Comparison of ENCODE assay signal across 13 cellular contexts in the genomic region with DNA sequence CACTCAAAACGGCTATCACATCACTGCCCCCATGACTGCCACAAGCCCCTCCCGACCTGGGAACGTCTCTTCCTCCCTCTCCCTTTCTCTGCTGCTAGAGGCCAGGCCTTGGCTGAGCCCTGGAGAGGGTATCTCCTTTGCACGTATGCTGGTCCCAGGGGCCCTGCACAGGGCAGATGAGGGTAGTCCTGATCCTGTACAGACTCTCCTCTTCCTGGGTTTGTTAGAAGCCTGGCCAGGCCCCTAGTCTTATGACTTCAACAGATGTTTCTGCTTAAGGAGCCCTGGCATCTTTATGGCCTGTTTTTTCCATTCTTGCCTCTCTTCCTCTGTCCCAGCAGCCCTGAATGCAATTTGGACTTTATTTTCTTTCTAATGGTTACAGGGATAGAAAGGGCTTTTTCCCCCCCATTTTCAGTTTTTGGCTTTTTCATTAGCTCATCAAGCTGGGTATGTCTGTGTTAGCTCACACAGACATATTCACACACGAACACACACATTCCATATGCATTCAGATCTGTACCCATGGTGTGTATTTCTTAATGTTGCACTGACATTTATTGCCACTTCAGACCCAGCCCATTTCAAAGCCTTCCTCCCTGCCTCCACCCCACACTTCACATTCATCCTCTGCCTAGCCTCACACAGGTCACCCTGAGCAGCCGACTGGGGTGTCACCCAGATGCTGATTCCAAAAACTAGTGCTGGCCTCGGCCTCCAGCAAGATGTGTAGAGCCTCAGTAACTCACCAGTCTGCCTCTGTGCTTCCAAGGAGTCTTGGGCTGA.
DNase-seq lines count a peak whose midpoint lies in the region; ATAC-seq, FAIRE-seq and TF ChIP-seq lines count a peak whose summit lies in the region.
"Had no signal": no experiment of that assay in that cellular context is flagged by ENCODE, and none has a peak within 500 bp of the region (broad histone marks: within the 10 kb centered on the region; RNA-seq: fewer than 3 reads in every experiment).

No MANE protein-coding gene starts in this region.

- CTCF ChIA-PET in MCF 10A (lab: Yijun Ruan, JAX): interaction anchor here (0.6 kb wide), 1 partner anchor 37 kb away, joined by 4 read pairs; no protein-coding TSS in a partner anchor
- CTCF ChIA-PET in CD8-positive, alpha-beta T cell (lab: Charles Lee): no interaction called here

- H2BK120ac ChIP-seq in neuronal stem cell (ENCODE audit: low read depth, low read length): no peak overlapping the region

- H3K79me1 ChIP-seq in neuronal stem cell (ENCODE audit: low read depth, low read length): no peaks in the 10 kb centered on the region

- H3K4me1 ChIP-seq in breast epithelium (peaks cover 1 to 9% of the 10 kb centered on the region in 2 donors), neuronal stem cell (ENCODE audit: control insufficient read depth in 2 of 2, insufficient read depth in 1 of 2, low read depth in 1 of 2, low read length in 2 of 2) (peaks cover 44 to 54% of the 10 kb centered on the region in 2 donors)
- H3K4me1 ChIP-seq in CD8-positive, alpha-beta T cell (ENCODE audit: insufficient read depth, low read length): peaks cover 12% of the 10 kb centered on the region

- H3K27me3 ChIP-seq in breast epithelium (no peaks in the 10 kb centered on the region), neuronal stem cell (ENCODE audit: control insufficient read depth in 3 of 3, insufficient read depth in 3 of 3, low read depth in 1 of 3, low read length in 3 of 3) (no peaks in the 10 kb centered on the region)
- H3K27me3 ChIP-seq in CD8-positive, alpha-beta T cell (ENCODE audit: insufficient read depth, low read length): no peaks in the 10 kb centered on the region

- H3K36me3 ChIP-seq in breast epithelium: no peaks in the 10 kb centered on the region
- no peaks in the 10 kb centered on the region for H3K36me3 ChIP-seq in neuronal stem cell (replicated peaks in 1 of 2; ENCODE audit: control insufficient read depth in 2 of 2, insufficient read depth in 2 of 2, low read length in 2 of 2)
- no peaks in the 10 kb centered on the region for H3K36me3 ChIP-seq in CD8-positive, alpha-beta T cell (ENCODE audit: insufficient read depth, low read length)

- H2BK5ac ChIP-seq in neuronal stem cell (ENCODE audit: low read length): no peak overlapping the region

- no peak overlapping the region for H4K91ac ChIP-seq in neuronal stem cell (ENCODE audit: low read depth, low read length, poor library complexity)

- peak overlapping the region; percentile 97 for H2BK12ac ChIP-seq in neuronal stem cell (ENCODE audit: low read length)

- H3K9ac ChIP-seq in neuronal stem cell (ENCODE audit: low read depth, low read length, poor library complexity): no peak overlapping the region

- H2AFZ ChIP-seq in neuronal stem cell (ENCODE audit: low read length): no peak overlapping the region

- no peak overlapping the region for H4K8ac ChIP-seq in neuronal stem cell (ENCODE audit: low read depth, low read length)

- H3K36me3 Mint-ChIP-seq in MCF 10A (ENCODE audit: insufficient read depth, unreplicated experiment): peaks cover 6% of the 10 kb centered on the region
- H3K36me3 Mint-ChIP-seq in CD8-positive, alpha-beta T cell: no peaks in the 10 kb centered on the region

- H3K18ac ChIP-seq in neuronal stem cell (ENCODE audit: low read length): peak overlapping the region; percentile 87

- peak overlapping the region; percentile 16 for H2AK5ac ChIP-seq in neuronal stem cell (ENCODE audit: low read depth, low read length)

- H3K4ac ChIP-seq in neuronal stem cell (ENCODE audit: low read length): no peak overlapping the region

- POLR2A ChIA-PET in MCF 10A (lab: Yijun Ruan, JAX): no interaction called here
- POLR2A ChIA-PET in CD8-positive, alpha-beta T cell (lab: Charles Lee): no interaction called here

- H3K4me3 Mint-ChIP-seq in MCF 10A (ENCODE audit: unreplicated experiment): no peak overlapping the region
- H3K4me3 Mint-ChIP-seq in CD8-positive, alpha-beta T cell: no peak overlapping the region

- no peak for FAIRE-seq in D721Med (lab: Jason Lieb, UNC)
- FAIRE-seq: colon had no signal

- H3K9me3 Mint-ChIP-seq in MCF 10A (ENCODE audit: unreplicated experiment): no peaks in the 10 kb centered on the region
- no peaks in the 10 kb centered on the region for H3K9me3 Mint-ChIP-seq in CD8-positive, alpha-beta T cell

- no TSS peak for BruUV-seq in MCF 10A (replicated peaks; lab: Mats Ljungman, UMichigan)

- no peaks in the 10 kb centered on the region for H3K27me3 Mint-ChIP-seq in MCF 10A (ENCODE audit: insufficient read depth, unreplicated experiment)
- H3K27me3 Mint-ChIP-seq in CD8-positive, alpha-beta T cell (ENCODE audit: low read depth): no peaks in the 10 kb centered on the region

- no peak for ATAC-seq in CD8-positive, alpha-beta T cell

- no peak overlapping the region for H3K23ac ChIP-seq in neuronal stem cell (ENCODE audit: low read depth, low read length, poor library complexity)

- TF ChIP-seq CTCF in breast epithelium (IDR thresholded peaks at IDR 0.05): no peak
- no peak for TF ChIP-seq CTCF in MCF 10A (IDR thresholded peaks at IDR 0.05; ENCODE audit: unreplicated experiment)
- TF ChIP-seq CTCF in foreskin fibroblast (IDR thresholded peaks at IDR 0.05; ENCODE audit: low read depth, low read length): no peak
- TF ChIP-seq CTCF in CD8-positive, alpha-beta T cell (IDR thresholded peaks at IDR 0.05): no peak
- TF ChIP-seq CTCF in D721Med (IDR thresholded peaks at IDR 0.05; ENCODE audit: insufficient read depth, missing control alignments): no peak

- no peak overlapping the region for H3K4me3 ChIP-seq in breast epithelium
- H3K4me3 ChIP-seq in foreskin fibroblast (ENCODE audit: low read depth in 1 of 2, low read length in 2 of 2): no peak overlapping the region
- no peak overlapping the region for H3K4me3 ChIP-seq in neuronal stem cell (ENCODE audit: low read length in 2 of 2)
- H3K4me3 ChIP-seq in CD8-positive, alpha-beta T cell (ENCODE audit: low read depth, low read length): no peak overlapping the region

- no peak overlapping the region for H2BK15ac ChIP-seq in neuronal stem cell (ENCODE audit: low read length)

- H3K27ac ChIP-seq in breast epithelium (peak overlapping the region; percentile 82 to 87), neuronal stem cell (replicated peaks; ENCODE audit: low read length) (no peak overlapping the region)
- H3K27ac ChIP-seq in CD8-positive, alpha-beta T cell (ENCODE audit: low read depth, low read length): no peak overlapping the region
- H3K27ac ChIP-seq: HL-60 had no signal

- no CpG with 5 or more reads among the region's 7 CpGs for WGBS in neuronal stem cell (ENCODE audit: extremely low coverage in 2 of 2, insufficient read length in 2 of 2, insufficient replicate concordance in 1 of 2), 2 donors

- DNase-seq in breast epithelium (ENCODE audit: low spot score in 2 of 2) (no peak), MCF 10A (ENCODE audit: unreplicated experiment) (no peak), foreskin fibroblast (peak; percentile 87 to 91), neuronal stem cell (ENCODE audit: low spot score) (no peak), D721Med (ENCODE audit: insufficient read length, low spot score) (no peak), NCI-H526 (lab: John Stamatoyannopoulos, UW) (no peak)
- no peak for DNase-seq in CD8-positive, alpha-beta T cell
- DNase-seq in stimulated activated CD4-positive, alpha-beta T cell treated with anti-CD3 and anti-CD28 coated beads, Interleukin-15, amount 100 ng/mL, for 24 hours: no peak
- DNase-seq: kidney glomerular epithelial cell; NCI-H2227 treated with DMSO at 0.1 percent for 48 hours; stimulated activated CD4-positive, alpha-beta T cell treated with anti-CD3 and anti-CD28 coated beads, Interleukin-4, amount 100 ng/mL, for 24 hours had no signal

- H3K9me3 ChIP-seq in breast epithelium: no peaks in the 10 kb centered on the region
- peaks cover 0 to 7% of the 10 kb centered on the region in 2 donors for H3K9me3 ChIP-seq in neuronal stem cell (replicated peaks in 1 of 2; ENCODE audit: control insufficient read depth in 2 of 2, insufficient read depth in 1 of 2, low read depth in 1 of 2, low read length in 2 of 2)
- no peaks in the 10 kb centered on the region for H3K9me3 ChIP-seq in CD8-positive, alpha-beta T cell (ENCODE audit: low read length)

- TF ChIP-seq POLR2A in breast epithelium (IDR thresholded peaks at IDR 0.05): no peak

- peaks cover 30% of the 10 kb centered on the region for H3K4me1 Mint-ChIP-seq in MCF 10A (ENCODE audit: insufficient read depth, unreplicated experiment)
- peaks cover 15% of the 10 kb centered on the region for H3K4me1 Mint-ChIP-seq in CD8-positive, alpha-beta T cell (ENCODE audit: low read depth)

- no peak overlapping the region for H3K27ac Mint-ChIP-seq in MCF 10A (ENCODE audit: low read depth, unreplicated experiment)
- no peak overlapping the region for H3K27ac Mint-ChIP-seq in CD8-positive, alpha-beta T cell

- intact Hi-C loops in breast epithelium (cut with DNase I; ENCODE audit: low total_unique reads) (no loop called here), MCF 10A (cut with micrococcal nuclease) (no loop called here)
- intact Hi-C loops in CD8-positive, alpha-beta T cell (cut with DNase I, micrococcal nuclease): loop anchor here in 1 of 2 experiments (10.0 kb wide), 1 partner anchor 135 kb away; no protein-coding TSS in a partner anchor

- no peak overlapping the region for H3K14ac ChIP-seq in neuronal stem cell (ENCODE audit: low read length)

- H3K4me2 ChIP-seq in neuronal stem cell (ENCODE audit: insufficient read depth, low read length, poor library complexity, severe bottlenecking): no peak overlapping the region

Comparison
In these comparisons a context has a peak if more than half of its experiments do, and no peak if none do; other contexts are left out.
1. DNase-seq: peak in foreskin fibroblast (2 of 2); none in breast epithelium (0 of 2), MCF 10A (single experiment), neuronal stem cell (single experiment), CD8-positive, alpha-beta T cell (0 of 7), stimulated activated CD4-positive, alpha-beta T cell treated with anti-CD3 and anti-CD28 coated beads, Interleukin-15, amount 100 ng/mL, for 24 hours (single experiment), D721Med (single experiment) and NCI-H526 (0 of 2).
2. H3K27ac ChIP-seq: peak in breast epithelium (2 of 2); none in neuronal stem cell (single experiment) and CD8-positive, alpha-beta T cell (single experiment).